In genomic region chr5:14246350-14247053, GRCh38 we compare ENCODE assay signal across 23 cellular contexts.
DNase-seq lines count a peak whose midpoint lies in the region; ATAC-seq, FAIRE-seq and TF ChIP-seq lines count a peak whose summit lies in the region.
"Had no signal": no experiment of that assay in that cellular context is flagged by ENCODE, and none has a peak within 500 bp of the region (broad histone marks: within the 10 kb centered on the region; RNA-seq: fewer than 3 reads in every experiment).

No MANE protein-coding gene starts in this region.

- FAIRE-seq in A549 (lab: Jason Lieb, UNC) = no peak
- FAIRE-seq: endothelial cell of umbilical vein, keratinocyte had no signal

- TF ChIP-seq CTCF in A549 (IDR thresholded peaks at IDR 0.05) (no peak), activated B cell treated with CpG ODN at 0.5 μM for 24 hours (IDR thresholded peaks at IDR 0.05) (no peak), nephron progenitor cell (IDR thresholded peaks at IDR 0.05) (no peak), MM.1S (IDR thresholded peaks at IDR 0.05; ENCODE audit: low read length) (no peak)

- WGBS in A549 (ENCODE audit: missing lambda C conversion rate) = 90% methylated on average over 9 of the region's 9 CpGs

- TF ChIP-seq EP300 in A549 (IDR thresholded peaks at IDR 0.05) = no peak

- no peaks in the 10 kb centered on the region for H3K9me3 ChIP-seq in A549
- no peaks in the 10 kb centered on the region for H3K9me3 ChIP-seq in MM.1S (replicated peaks; ENCODE audit: insufficient read depth, low read length)

- H4K20me1 ChIP-seq in MM.1S (ENCODE audit: insufficient read depth, low read length) = no peaks in the 10 kb centered on the region; the same call in 1 of the 2 replicates

- no peak for TF ChIP-seq RAD21 in A549 (conservative IDR thresholded peaks at IDR 0.05 in 1 of 2, IDR thresholded peaks at IDR 0.05 in 1 of 2)

- H3K4me3 Mint-ChIP-seq in activated B cell treated with CpG ODN at 0.5 μM for 24 hours = peak overlapping the region; percentile 28
- H3K4me3 Mint-ChIP-seq in nephron progenitor cell = no peak overlapping the region
- H3K4me3 Mint-ChIP-seq: activated CD8-positive, alpha-beta T cell treated with anti-CD3 and anti-CD28 coated beads, Interleukin-2, amount 10 ng/mL, durations not matched to agents 7 days and 5 days; activated T-cell treated with anti-CD3 and anti-CD28 coated beads, Interleukin-2, amount 50 U/mL, for 72 hours; CD8-positive, alpha-beta memory T cell; neural crest cell had no signal

- H3K36me3 Mint-ChIP-seq in activated B cell treated with CpG ODN at 0.5 μM for 24 hours (ENCODE audit: low read depth) (peaks cover 3% of the 10 kb centered on the region), nephron progenitor cell (ENCODE audit: low read depth) (no peaks in the 10 kb centered on the region)
- H3K36me3 Mint-ChIP-seq: activated naive CD4-positive, alpha-beta T cell treated with anti-CD3 and anti-CD28 coated beads, Interleukin-2, amount 50 U/mL, for 72 hours; CD8-positive, alpha-beta memory T cell had no signal

- no peak overlapping the region for H3K9ac ChIP-seq in MM.1S (ENCODE audit: low read length)

- no peaks in the 10 kb centered on the region for H3K9me2 ChIP-seq in MM.1S (replicated peaks; ENCODE audit: insufficient read depth, low read length)

- TF ChIP-seq POLR2A in A549 (IDR thresholded peaks at IDR 0.05; ENCODE audit: low read length) = no peak

- no peaks in the 10 kb centered on the region for H3K27me3 ChIP-seq in MM.1S (replicated peaks; ENCODE audit: insufficient read depth, low read length)
- H3K27me3 ChIP-seq: hepatocyte had no signal

- CTCF ChIA-PET in A549 (lab: Yijun Ruan, JAX) = interaction anchor here (0.6 to 2.3 kb wide), 5 partner anchors 24 to 269 kb away, joined by 3 to 8 read pairs (median 3); partner anchors contain the start of gene TRIO
- CTCF ChIA-PET in activated B cell treated with CpG ODN at 0.5 μM for 24 hours (lab: Charles Lee) = no interaction called here

- peaks cover 80% of the 10 kb centered on the region for H3K4me1 Mint-ChIP-seq in activated B cell treated with CpG ODN at 0.5 μM for 24 hours
- H3K4me1 Mint-ChIP-seq in nephron progenitor cell = peaks cover 78% of the 10 kb centered on the region
- H3K4me1 Mint-ChIP-seq: CD8-positive, alpha-beta memory T cell had no signal

- no peak overlapping the region for H3K4me2 ChIP-seq in A549
- H3K4me2 ChIP-seq in MM.1S (ENCODE audit: low read depth, low read length) = no peak overlapping the region
- H3K4me2 ChIP-seq: hepatocyte had no signal

- no peaks in the 10 kb centered on the region for H3K9me3 Mint-ChIP-seq in activated B cell treated with CpG ODN at 0.5 μM for 24 hours
- H3K9me3 Mint-ChIP-seq in nephron progenitor cell = no peaks in the 10 kb centered on the region
- H3K9me3 Mint-ChIP-seq: activated naive CD4-positive, alpha-beta T cell treated with anti-CD3 and anti-CD28 coated beads, Interleukin-2, amount 50 U/mL, for 72 hours; activated T-cell treated with anti-CD3 and anti-CD28 coated beads, Interleukin-2, amount 50 U/mL, for 72 hours; neural crest cell had no signal

- no peaks in the 10 kb centered on the region for H3K36me3 ChIP-seq in MM.1S (replicated peaks; ENCODE audit: insufficient read depth, low read length)

- H3K27ac Mint-ChIP-seq in activated B cell treated with CpG ODN at 0.5 μM for 24 hours = peak overlapping the region; percentile 65
- peak overlapping the region; percentile 95 for H3K27ac Mint-ChIP-seq in nephron progenitor cell
- H3K27ac Mint-ChIP-seq: activated CD8-positive, alpha-beta T cell treated with anti-CD3 and anti-CD28 coated beads, Interleukin-2, amount 10 ng/mL, durations not matched to agents 7 days and 5 days; activated T-cell treated with anti-CD3 and anti-CD28 coated beads, Interleukin-2, amount 50 U/mL, for 72 hours had no signal

- H3K4me1 ChIP-seq in A549 (peaks cover 52% of the 10 kb centered on the region), MM.1S (ENCODE audit: low read length) (no peaks in the 10 kb centered on the region)

- H3F3A ChIP-seq in MM.1S (ENCODE audit: insufficient read depth, low read length) = no peaks in the 10 kb centered on the region

- H3K4me3 ChIP-seq in A549 = no peak overlapping the region
- H3K4me3 ChIP-seq in MM.1S (ENCODE audit: low read length) = no peak overlapping the region
- H3K4me3 ChIP-seq: coronary artery, hepatocyte had no signal

- DNase-seq in A549 (ENCODE audit: low read depth in 1 of 2, low spot score in 1 of 2) = no peak
- peak; percentile 52 for DNase-seq in ELF-1 (ENCODE audit: low read depth, low spot score)
- no peak for DNase-seq in activated B cell treated with CpG ODN at 0.5 μM for 24 hours
- no peak for DNase-seq in nephron progenitor cell
- no peak for DNase-seq in MM.1S
- no peak for DNase-seq in amygdala (lab: John Stamatoyannopoulos, UW)
- DNase-seq: activated CD8-positive, alpha-beta T cell treated with anti-CD3 and anti-CD28 coated beads, Interleukin-2, amount 10 ng/mL, durations not matched to agents 7 days and 5 days; activated T-cell treated with anti-CD3 and anti-CD28 coated beads, Interleukin-2, amount 50 U/mL, for 72 hours; CD8-positive, alpha-beta memory T cell; DND-41; NCI-H1105 treated with DMSO at 0.1 percent for 48 hours; NK-92 treated with Interleukin-12 subunit alpha and Interleukin-12 subunit beta, amount 100 ng/mL, for 24 hours; stimulated activated naive CD4-positive, alpha-beta T cell; T-helper 9 cell had no signal

- POLR2A ChIA-PET in A549 (lab: Yijun Ruan, JAX) = no interaction called here
- POLR2A ChIA-PET in activated B cell treated with CpG ODN at 0.5 μM for 24 hours (lab: Charles Lee) = interaction anchor here (4.0 kb wide), 1 partner anchor 34 kb away, joined by 27 read pairs; no protein-coding TSS in a partner anchor

- ATAC-seq in A549 = peak; percentile 20 to 26; a peak in 3 of 6 replicates
- no peak for ATAC-seq in activated B cell treated with CpG ODN at 0.5 μM for 24 hours (ENCODE audit: low read depth)
- no peak for ATAC-seq in HG02981 (IDR thresholded peaks at IDR 0.05; ENCODE audit: unreplicated experiment)
- no peak for ATAC-seq in GM21447 (IDR thresholded peaks at IDR 0.05; ENCODE audit: unreplicated experiment)
- ATAC-seq: activated CD8-positive, alpha-beta T cell treated with anti-CD3 and anti-CD28 coated beads, Interleukin-2, amount 10 ng/mL, durations not matched to agents 7 days and 5 days; activated naive CD4-positive, alpha-beta T cell treated with anti-CD3 and anti-CD28 coated beads, Interleukin-2, amount 50 U/mL, for 72 hours; activated T-cell treated with anti-CD3 and anti-CD28 coated beads, Interleukin-2, amount 50 U/mL, for 72 hours; SK-N-SH treated with all-trans-retinoic acid at 6 μM for 48 hours had no signal

- H3K27me3 Mint-ChIP-seq in activated B cell treated with CpG ODN at 0.5 μM for 24 hours (no peaks in the 10 kb centered on the region), nephron progenitor cell (ENCODE audit: low read depth, poor library complexity) (no peaks in the 10 kb centered on the region)

- intact Hi-C loops in activated B cell treated with CpG ODN at 0.5 μM for 24 hours (cut with micrococcal nuclease) = no loop called here

- peak overlapping the region in 1 of 2 experiments; percentile 7; a peak in 3 of 6 replicates for H3K27ac ChIP-seq in A549
- H3K27ac ChIP-seq in MM.1S (ENCODE audit: low read length) = no peak overlapping the region
- H3K27ac ChIP-seq: coronary artery, hepatocyte had no signal

- H2AFZ ChIP-seq in MM.1S (ENCODE audit: low read length) = no peak overlapping the region
- H2AFZ ChIP-seq: hepatocyte had no signal

- peaks cover 70% of the 10 kb centered on the region for H3K79me2 ChIP-seq in MM.1S (ENCODE audit: low read length)

TF ChIP-seq in A549, 52 proteins besides CTCF, POLR2A, EP300 and RAD21:
- TF ChIP-seq NPAS2 (CRISPR knock-in tag; IDR thresholded peaks at IDR 0.05; ENCODE audit: borderline replicate concordance) (no peak), HOXA7 (CRISPR knock-in tag; IDR thresholded peaks at IDR 0.05) (no peak), GATA3 (IDR thresholded peaks at IDR 0.05; ENCODE audit: borderline replicate concordance) (no peak), CEBPB (IDR thresholded peaks at IDR 0.05) (no peak), JUNB (IDR thresholded peaks at IDR 0.05) (no peak), MYC (IDR thresholded peaks at IDR 0.05; ENCODE audit: borderline replicate concordance, low read length) (no peak), MAX (IDR thresholded peaks at IDR 0.05) (no peak), FOSB (CRISPR knock-in tag; IDR thresholded peaks at IDR 0.05) (no peak), HOXB5 (CRISPR knock-in tag; IDR thresholded peaks at IDR 0.05) (no peak), RARB (CRISPR knock-in tag; IDR thresholded peaks at IDR 0.05) (no peak), CBX2 (IDR thresholded peaks at IDR 0.05; ENCODE audit: borderline replicate concordance, low read depth) (no peak), MAFK (IDR thresholded peaks at IDR 0.05; ENCODE audit: partially characterized antibody) (no peak), PHF8 (IDR thresholded peaks at IDR 0.05; ENCODE audit: borderline replicate concordance, low read depth) (no peak), ZSCAN20 (CRISPR knock-in tag; IDR thresholded peaks at IDR 0.05) (no peak)

Comparison
In these comparisons a context has a peak if more than half of its experiments do, and no peak if none do; other contexts are left out.
1. ATAC-seq: peak in A549 (2 of 2); none in activated B cell treated with CpG ODN at 0.5 μM for 24 hours (single experiment), HG02981 (single experiment) and GM21447 (single experiment).